Comparison of ENCODE assay signal across 8 cellular contexts in the genomic region with DNA sequence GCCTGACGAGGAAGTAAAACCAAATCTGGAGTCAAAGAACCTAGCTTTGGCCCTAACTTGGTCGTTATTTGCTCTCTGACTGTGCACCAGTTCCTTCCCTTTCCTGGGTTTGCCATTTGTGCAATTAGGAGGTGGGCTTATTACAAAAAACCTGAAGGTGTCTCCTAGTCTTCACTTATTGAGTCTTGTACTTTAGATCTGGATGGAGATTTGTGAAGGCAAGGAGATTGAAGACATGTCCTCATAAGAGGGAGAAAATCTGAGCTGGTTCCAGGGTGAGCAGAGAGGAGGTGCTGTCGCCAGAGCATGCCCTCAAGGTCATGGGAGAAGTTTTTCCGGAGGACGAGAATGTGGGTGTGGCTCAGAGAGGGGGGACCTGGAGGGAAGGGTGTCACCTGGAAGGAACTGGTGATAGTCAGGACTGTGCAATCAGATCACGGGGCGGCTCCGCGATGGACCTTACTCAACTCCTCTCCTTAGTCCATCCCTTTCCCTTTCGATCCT. TPM values are rescaled to one million over a fixed set of nuclear protein-coding genes. Genes with fewer than 3 reads are reported as not detected.
DNase-seq lines count a peak whose midpoint lies in the region; ATAC-seq and TF ChIP-seq lines count a peak whose summit lies in the region.

No MANE protein-coding gene starts in this region.

- H3K9me3 Mint-ChIP-seq in CD8-positive, alpha-beta T cell: no peaks in the 10 kb centered on the region
- H3K9me3 Mint-ChIP-seq in neural progenitor cell: no peaks in the 10 kb centered on the region

- no peaks in the 10 kb centered on the region for H3K27me3 Mint-ChIP-seq in CD8-positive, alpha-beta T cell (ENCODE audit: low read depth)
- H3K27me3 Mint-ChIP-seq in neural progenitor cell (ENCODE audit: insufficient read depth, low read depth): peaks cover 13% of the 10 kb centered on the region

- H3K4me1 Mint-ChIP-seq in CD8-positive, alpha-beta T cell (ENCODE audit: low read depth): peaks cover 60% of the 10 kb centered on the region
- peaks cover 35% of the 10 kb centered on the region for H3K4me1 Mint-ChIP-seq in neural progenitor cell

- no peaks in the 10 kb centered on the region for H3K79me2 ChIP-seq in Karpas-422 (ENCODE audit: low read length)
- peaks cover 18% of the 10 kb centered on the region for H3K79me2 ChIP-seq in neural progenitor cell (ENCODE audit: low read depth)

- H3K4me3 ChIP-seq in CD8-positive, alpha-beta T cell (ENCODE audit: low read depth, low read length): peak overlapping the region; percentile 68
- H3K4me3 ChIP-seq in Karpas-422 (ENCODE audit: low read length) (peak overlapping the region; percentile 56; the same call in 1 of the 2 replicates), colonic mucosa (peak overlapping the region; percentile 8), neural progenitor cell (peak overlapping the region; percentile 89)

- no peak overlapping the region for H2AFZ ChIP-seq in Karpas-422 (ENCODE audit: low read length)
- H2AFZ ChIP-seq in neural progenitor cell (replicated peaks): no peak overlapping the region

- no peaks in the 10 kb centered on the region for H3K27me3 ChIP-seq in CD8-positive, alpha-beta T cell (ENCODE audit: insufficient read depth, low read length)
- H3K27me3 ChIP-seq in Karpas-422 (ENCODE audit: low read length) (no peaks in the 10 kb centered on the region), colonic mucosa (no peaks in the 10 kb centered on the region), neural progenitor cell (peaks cover 34% of the 10 kb centered on the region)

- H3K9ac ChIP-seq in Karpas-422 (ENCODE audit: low read length) (peak overlapping the region; percentile 30), colonic mucosa (ENCODE audit: low read depth in 2 of 2, low read length in 2 of 2) (peak overlapping the region in 1 of 2 donors; percentile 99), neural progenitor cell (no peak overlapping the region)

- no peak for DNase-seq in CD8-positive, alpha-beta T cell
- DNase-seq in Karpas-422 (no peak), colonic mucosa (no peak), neural progenitor cell (ENCODE audit: low spot score) (no peak), C1 segment of cervical spinal cord (lab: John Stamatoyannopoulos, UW) (no peak), NCI-H446 (lab: John Stamatoyannopoulos, UW) (no peak)

- CTCF ChIA-PET in CD8-positive, alpha-beta T cell (lab: Charles Lee): interaction anchor here (1.1 to 1.4 kb wide), 5 partner anchors 11 to 135 kb away, joined by 3 to 5 read pairs (median 3); no protein-coding TSS in a partner anchor

- H3K36me3 Mint-ChIP-seq in CD8-positive, alpha-beta T cell: no peaks in the 10 kb centered on the region
- H3K36me3 Mint-ChIP-seq in neural progenitor cell: no peaks in the 10 kb centered on the region

- no peaks in the 10 kb centered on the region for H3K36me3 ChIP-seq in CD8-positive, alpha-beta T cell (ENCODE audit: insufficient read depth, low read length)
- H3K36me3 ChIP-seq in Karpas-422 (ENCODE audit: insufficient read depth, low read length): no peaks in the 10 kb centered on the region
- no peaks in the 10 kb centered on the region for H3K36me3 ChIP-seq in colonic mucosa
- H3K36me3 ChIP-seq in neural progenitor cell: no peaks in the 10 kb centered on the region

- H3K4me2 ChIP-seq in Karpas-422 (ENCODE audit: low read depth, low read length, poor library complexity, severe bottlenecking): peak overlapping the region; percentile 55
- peak overlapping the region; percentile 61 for H3K4me2 ChIP-seq in neural progenitor cell

- peak overlapping the region; percentile 89 for H3K4me3 Mint-ChIP-seq in CD8-positive, alpha-beta T cell
- H3K4me3 Mint-ChIP-seq in neural progenitor cell: peak overlapping the region; percentile 96

- H3K4me1 ChIP-seq in CD8-positive, alpha-beta T cell (ENCODE audit: insufficient read depth, low read length): peaks cover 49% of the 10 kb centered on the region
- H3K4me1 ChIP-seq in Karpas-422 (ENCODE audit: low read length) (peaks cover 11% of the 10 kb centered on the region), colonic mucosa (peaks cover 11% of the 10 kb centered on the region), neural progenitor cell (peaks cover 14% of the 10 kb centered on the region)

- H3F3A ChIP-seq in neural progenitor cell (ENCODE audit: low read depth): peaks cover 26% of the 10 kb centered on the region

- POLR2A ChIA-PET in CD8-positive, alpha-beta T cell (lab: Charles Lee): interaction anchor here (1.1 to 2.8 kb wide), 2 partner anchors 38 to 80 kb away, joined by 4 to 9 read pairs; a partner anchor contains a TSS

- no peaks in the 10 kb centered on the region for H3K9me2 ChIP-seq in Karpas-422 (replicated peaks; ENCODE audit: insufficient read depth, low read length)

- H3K27ac ChIP-seq in CD8-positive, alpha-beta T cell (ENCODE audit: low read depth, low read length): peak overlapping the region; percentile 5
- H3K27ac ChIP-seq in Karpas-422 (ENCODE audit: low read length): no peak overlapping the region
- peak overlapping the region; percentile 76 for H3K27ac ChIP-seq in colonic mucosa
- H3K27ac ChIP-seq in neural progenitor cell: no peak overlapping the region

- ATAC-seq in CD8-positive, alpha-beta T cell: no peak
- ATAC-seq in HG02981 (IDR thresholded peaks at IDR 0.05; ENCODE audit: unreplicated experiment): no peak
- no peak for ATAC-seq in HG03342 (IDR thresholded peaks at IDR 0.05; ENCODE audit: unreplicated experiment)

- peak overlapping the region; percentile 57 for H3K27ac Mint-ChIP-seq in CD8-positive, alpha-beta T cell
- H3K27ac Mint-ChIP-seq in neural progenitor cell: peak overlapping the region; percentile 27

- intact Hi-C loops in CD8-positive, alpha-beta T cell (cut with DNase I, micrococcal nuclease): loop anchor here (1.0 to 10.0 kb wide), 8 partner anchors 51 to 572 kb away; a partner anchor contains a TSS
- intact Hi-C loops in colonic mucosa (cut with DNase I): loop anchor here (10.0 kb wide), 1 partner anchor 219 kb away; a partner anchor contains a TSS

- H3K9me3 ChIP-seq in CD8-positive, alpha-beta T cell (ENCODE audit: low read length): no peaks in the 10 kb centered on the region
- H3K9me3 ChIP-seq in Karpas-422 (ENCODE audit: low read length) (no peaks in the 10 kb centered on the region), colonic mucosa (no peaks in the 10 kb centered on the region), neural progenitor cell (ENCODE audit: low read depth) (no peaks in the 10 kb centered on the region)

- no peak for TF ChIP-seq CTCF in CD8-positive, alpha-beta T cell (IDR thresholded peaks at IDR 0.05)
- TF ChIP-seq CTCF in colonic mucosa (IDR thresholded peaks at IDR 0.05) (peak; percentile 26), neural progenitor cell (IDR thresholded peaks at IDR 0.05) (peak; percentile 6)

- H4K20me1 ChIP-seq in Karpas-422 (ENCODE audit: insufficient read depth, low read depth, low read length) (no peaks in the 10 kb centered on the region), neural progenitor cell (ENCODE audit: low read depth) (no peaks in the 10 kb centered on the region)

RNA-seq across cellular contexts. Expression of a gene that starts 0.7 kb away (rescaled TPM):
- total RNA-seq in CD8-positive, alpha-beta T cell: 10 to 100 TPM in 1 of 2 experiments, 1 to 10 TPM in 1; 6.5 to 12.7 TPM
- 0.79 and 6.5 TPM in 2 replicates for total RNA-seq in Karpas-422 (2014; rRNA removed; shearing (Covaris generic); ENCODE audit: low replicate concordance)
- 100 to 1,000 TPM; 258 to 394 TPM for total RNA-seq in colonic mucosa
- 25.0 and 30.8 TPM in 2 replicates for total RNA-seq in neural progenitor cell (ENCODE audit: low replicate concordance)

RNA-seq across cellular contexts. Expression of a gene that starts 3.1 kb away (rescaled TPM):
- 10 to 100 TPM; 26.3 to 26.4 TPM for total RNA-seq in CD8-positive, alpha-beta T cell
- not detected in 2 replicates for total RNA-seq in Karpas-422 (2014; rRNA removed; shearing (Covaris generic); ENCODE audit: low replicate concordance)
- total RNA-seq in colonic mucosa: 10 to 100 TPM; 10.1 to 17.8 TPM
- 9.1 and 22.3 TPM in 2 replicates for total RNA-seq in neural progenitor cell (ENCODE audit: low replicate concordance)

RNA-seq across cellular contexts. Expression of a gene that starts 50.3 kb away (rescaled TPM):
- 10 to 100 TPM; 13.0 to 13.5 TPM for total RNA-seq in CD8-positive, alpha-beta T cell
- 13.0 and 15.4 TPM in 2 replicates for total RNA-seq in Karpas-422 (2014; rRNA removed; shearing (Covaris generic); ENCODE audit: low replicate concordance)
- 10 to 100 TPM; 28.9 to 40.2 TPM for total RNA-seq in colonic mucosa
- 10.9 and 14.3 TPM in 2 replicates for total RNA-seq in neural progenitor cell (ENCODE audit: low replicate concordance)

Comparison
In these comparisons a context has a peak if more than half of its experiments do, and no peak if none do; other contexts are left out.
1. H3K27ac ChIP-seq: peak in CD8-positive, alpha-beta T cell (single experiment) and colonic mucosa (single experiment); none in Karpas-422 (single experiment) and neural progenitor cell (single experiment).
2. H3K4me3 ChIP-seq: peak in every context shown above with its lines; median percentile 89 in neural progenitor cell; 68 in CD8-positive, alpha-beta T cell; 56 in Karpas-422; 8 in colonic mucosa.